ENCODE assay signal across 8 cellular contexts in the genomic region with DNA sequence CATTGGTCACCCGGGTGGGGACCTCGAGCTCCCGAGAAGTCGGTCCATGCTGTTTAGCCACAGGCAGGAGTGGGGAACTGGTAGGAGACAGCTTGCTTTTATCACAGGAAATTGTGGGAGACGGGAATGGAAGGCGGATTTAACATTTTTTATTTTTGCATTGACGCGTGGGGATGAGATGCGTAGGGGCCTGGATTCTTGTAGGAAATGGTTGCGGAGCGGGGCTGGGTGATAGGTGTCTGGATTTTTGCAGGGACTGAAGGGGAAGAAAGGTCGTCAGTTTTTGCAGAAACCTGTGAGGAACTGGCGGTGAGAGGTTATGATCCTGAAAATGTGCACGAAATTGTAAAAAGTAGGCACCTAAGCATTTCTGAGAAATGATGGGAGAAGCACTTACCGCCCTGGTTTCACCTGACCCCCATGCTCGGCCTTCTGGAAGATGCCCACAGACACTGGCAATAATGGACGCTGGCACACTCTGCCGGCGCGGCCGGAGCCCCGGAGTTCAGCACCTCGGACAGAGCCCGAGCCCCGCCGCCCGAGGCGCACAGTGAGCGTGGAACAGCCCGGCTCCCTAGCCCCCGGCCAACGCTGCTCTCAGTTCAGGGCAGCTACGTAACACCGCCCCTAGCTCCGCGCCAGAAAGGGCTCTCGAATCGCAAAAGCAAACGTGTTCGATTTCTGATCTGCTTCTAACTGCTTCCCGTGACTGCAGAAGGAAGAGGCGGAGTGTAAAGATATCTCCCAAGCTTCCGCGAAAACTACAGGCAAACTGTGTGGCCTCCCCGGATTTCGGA. TPM values are rescaled to one million over a fixed set of nuclear protein-coding genes. Genes with fewer than 3 reads are reported as not detected.
DNase-seq lines count a peak whose midpoint lies in the region; ATAC-seq and TF ChIP-seq lines count a peak whose summit lies in the region.

No MANE protein-coding gene starts in this region.

- H3K9me3 ChIP-seq in iPS-15b (ENCODE audit: control insufficient read depth, insufficient read depth, low read length): no peaks in the 10 kb centered on the region

- H3K36me3 ChIP-seq in iPS-15b (ENCODE audit: control insufficient read depth, insufficient read depth, low read length): no peaks in the 10 kb centered on the region

- peak overlapping the region; percentile 59 for H3K4me3 ChIP-seq in iPS-15b (ENCODE audit: low read depth, low read length)

- peaks cover 83% of the 10 kb centered on the region for H3K27me3 ChIP-seq in iPS-15b (ENCODE audit: control insufficient read depth, insufficient read depth, low read length)

- DNase-seq in ELR (ENCODE audit: low read depth): peak; percentile 9
- DNase-seq in NCI-H146 (lab: John Stamatoyannopoulos, UW): peak; percentile 56
- DNase-seq in anterior cingulate cortex (lab: John Stamatoyannopoulos, UW): peak in 31 of 58 donors; percentile 7 to 55 (median 24)
- peak; percentile 7 for DNase-seq in stimulated activated CD8-positive, alpha-beta memory T cell treated with anti-CD3 and anti-CD28 coated beads, Interleukin-4, amount 100 ng/mL, for 24 hours (ENCODE audit: low read depth)
- no peak for DNase-seq in NOMO-1 treated with DMSO at 0.1 percent for 48 hours (lab: John Stamatoyannopoulos, UW; ENCODE audit: unreplicated experiment)
- no peak for DNase-seq in omental fat pad (ENCODE audit: low spot score)
- no peak for DNase-seq in sciatic nerve (ENCODE audit: low spot score)

- intact Hi-C loops in sciatic nerve (cut with DNase I): no loop called here

- no peak overlapping the region for H3K9ac ChIP-seq in iPS-15b (ENCODE audit: low read depth, low read length)

- ATAC-seq in omental fat pad (ENCODE audit: low FRiP score) (no peak), sciatic nerve (no peak)

- H3K4me1 ChIP-seq in iPS-15b (ENCODE audit: control insufficient read depth, insufficient read depth, low read length): no peaks in the 10 kb centered on the region

- no peak for TF ChIP-seq CTCF in omental fat pad (IDR thresholded peaks at IDR 0.05)

RNA-seq across cellular contexts. Expression of a gene that starts 0.9 kb away (rescaled TPM):
- total RNA-seq in omental fat pad: not detected
- 0.13 TPM for total RNA-seq in sciatic nerve

RNA-seq across cellular contexts. Expression of a gene that starts 27.5 kb away (rescaled TPM):
- 10 to 100 TPM; 32.9 to 42.4 (median 34.6) TPM for total RNA-seq in omental fat pad
- total RNA-seq in sciatic nerve: 20.6 TPM

Comparison
In these comparisons a context has a peak if more than half of its experiments do, and no peak if none do; other contexts are left out.
1. DNase-seq: peak in ELR (single experiment), NCI-H146 (single experiment), anterior cingulate cortex (31 of 58) and stimulated activated CD8-positive, alpha-beta memory T cell treated with anti-CD3 and anti-CD28 coated beads, Interleukin-4, amount 100 ng/mL, for 24 hours (single experiment); none in NOMO-1 treated with DMSO at 0.1 percent for 48 hours (single experiment), omental fat pad (single experiment) and sciatic nerve (single experiment).